8 cellular contexts compared by ENCODE assay signal in the genomic region with DNA sequence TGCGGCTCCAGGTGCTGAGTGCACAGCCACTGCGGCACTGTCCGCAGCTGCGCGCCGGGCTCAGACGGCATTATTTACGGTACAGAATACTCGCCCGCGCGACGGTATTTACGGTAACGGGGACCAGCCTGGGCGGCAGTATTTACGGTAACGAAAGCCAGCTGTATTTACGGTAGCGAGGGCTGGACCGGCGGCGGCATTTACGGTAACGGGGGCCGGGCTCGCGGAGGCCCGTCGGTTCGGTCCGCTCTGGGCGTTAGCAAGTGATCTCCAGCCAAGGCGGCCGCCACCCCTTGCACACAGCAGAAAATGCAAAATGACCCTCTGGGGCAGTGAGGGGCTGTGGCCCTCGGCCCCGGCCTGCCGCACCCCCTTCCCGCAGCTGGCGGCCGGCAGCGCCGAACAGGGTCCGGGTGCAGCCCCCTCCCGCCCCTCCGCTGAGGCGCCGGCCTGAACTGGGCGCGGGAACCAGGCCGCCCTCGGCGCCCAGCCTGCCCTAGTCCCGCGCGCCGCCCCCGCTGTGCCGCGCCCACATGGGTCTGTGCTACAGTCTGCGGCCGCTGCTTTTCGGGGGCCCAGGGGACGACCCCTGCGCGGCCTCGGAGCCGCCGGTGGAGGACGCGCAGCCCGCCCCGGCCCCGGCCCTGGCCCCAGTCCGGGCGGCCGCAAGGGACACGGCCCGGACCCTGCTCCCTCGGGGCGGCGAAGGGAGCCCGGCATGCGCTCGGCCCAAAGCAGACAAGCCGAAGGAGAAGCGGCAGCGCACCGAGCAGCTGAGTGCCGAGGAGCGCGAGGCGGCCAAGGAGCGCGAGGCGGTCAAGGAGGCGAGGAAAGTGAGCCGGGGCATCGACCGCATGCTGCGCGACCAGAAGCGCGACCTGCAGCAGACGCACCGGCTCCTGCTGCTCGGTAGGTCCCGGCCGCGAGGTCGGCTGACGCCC. TPM values are rescaled to one million over a fixed set of nuclear protein-coding genes. Genes with fewer than 3 reads are reported as not detected.
DNase-seq lines count a peak whose midpoint lies in the region; ATAC-seq and TF ChIP-seq lines count a peak whose summit lies in the region.

A gene (plus strand): TSS at position 234 of the 941 bp plus-strand sequence. CDS start 300 bp downstream, at position 534.

- peaks cover 9% of the 10 kb centered on the region for H3K9me3 Mint-ChIP-seq in activated B cell treated with CpG ODN at 0.5 μM for 24 hours

- H3K4me1 Mint-ChIP-seq in activated B cell treated with CpG ODN at 0.5 μM for 24 hours: peaks cover 11% of the 10 kb centered on the region

- H3K9me3 ChIP-seq in HAP-1 (no peaks in the 10 kb centered on the region), colonic mucosa (no peaks in the 10 kb centered on the region)

- peak; percentile 34 for DNase-seq in DMS153 (lab: John Stamatoyannopoulos, UW)
- DNase-seq in HAP-1 (ENCODE audit: low spot score in 2 of 2): peak; percentile 77 to 90
- peak; percentile 80 for DNase-seq in NCI-H146 (lab: John Stamatoyannopoulos, UW)
- DNase-seq in activated B cell treated with CpG ODN at 0.5 μM for 24 hours: peak; percentile 29
- DNase-seq in colonic mucosa: peak; percentile 76
- peak; percentile 42 for DNase-seq in kidney glomerular epithelial cell (lab: John Stamatoyannopoulos, UW)
- DNase-seq in stimulated activated CD4-positive, alpha-beta T cell treated with anti-CD3 and anti-CD28 coated beads, Interleukin-12 subunit alpha, Interleukin-12 subunit beta, amount 100 ng/mL, for 4 hours: peak; percentile 51

- CTCF ChIA-PET in activated B cell treated with CpG ODN at 0.5 μM for 24 hours (lab: Charles Lee): no interaction called here

- H3K4me3 Mint-ChIP-seq in activated B cell treated with CpG ODN at 0.5 μM for 24 hours: peak within 1 kb of the TSS; percentile 76

- H3K9ac ChIP-seq in colonic mucosa (ENCODE audit: low read depth in 2 of 2, low read length in 2 of 2): peak within 1 kb of the TSS in 1 of 2 donors; percentile 50

- peak within 1 kb of the TSS; percentile 40 for H3K27ac ChIP-seq in colonic mucosa

- in situ Hi-C loops in HAP-1 (cut with MboI; ENCODE audit: low sequenced_read_pairs): no loop called here

- H3K27me3 Mint-ChIP-seq in activated B cell treated with CpG ODN at 0.5 μM for 24 hours: peaks cover 40% of the 10 kb centered on the region

- H3K36me3 Mint-ChIP-seq in activated B cell treated with CpG ODN at 0.5 μM for 24 hours (ENCODE audit: low read depth): no peaks in the 10 kb centered on the region

- no peaks in the 10 kb centered on the region for H3K27me3 ChIP-seq in HAP-1 (ENCODE audit: low read depth)
- peaks cover 13% of the 10 kb centered on the region for H3K27me3 ChIP-seq in colonic mucosa

- peak within 1 kb of the TSS; percentile 66 for H3K4me3 ChIP-seq in HAP-1
- peak within 1 kb of the TSS; percentile 59 for H3K4me3 ChIP-seq in colonic mucosa

- H3K36me3 ChIP-seq in HAP-1 (replicated peaks) (no peaks in the 10 kb centered on the region), colonic mucosa (no peaks in the 10 kb centered on the region)

- H3K4me1 ChIP-seq in HAP-1: no peaks in the 10 kb centered on the region
- H3K4me1 ChIP-seq in colonic mucosa: peaks cover 3% of the 10 kb centered on the region

- intact Hi-C loops in activated B cell treated with CpG ODN at 0.5 μM for 24 hours (cut with micrococcal nuclease) (no loop called here), colonic mucosa (cut with DNase I) (no loop called here)

- ATAC-seq in activated B cell treated with CpG ODN at 0.5 μM for 24 hours (ENCODE audit: low read depth) (peak; percentile 57), GM21360 (IDR thresholded peaks at IDR 0.05; ENCODE audit: unreplicated experiment) (no peak)

- TF ChIP-seq CTCF in activated B cell treated with CpG ODN at 0.5 μM for 24 hours (IDR thresholded peaks at IDR 0.05) (no peak), colonic mucosa (IDR thresholded peaks at IDR 0.05) (no peak)

- H3K27ac Mint-ChIP-seq in activated B cell treated with CpG ODN at 0.5 μM for 24 hours: no peak within 1 kb of the TSS

- POLR2A ChIA-PET in activated B cell treated with CpG ODN at 0.5 μM for 24 hours (lab: Charles Lee): no interaction called here

RNA-seq across cellular contexts. Expression of the gene that starts here (rescaled TPM):
- total RNA-seq in activated B cell treated with CpG ODN at 0.5 μM for 24 hours: 0.22 TPM in 1 of 2 replicates, not detected in the other
- 1 to 10 TPM; 2.0 to 2.6 TPM for total RNA-seq in colonic mucosa

Comparison
In these comparisons a context has a peak if more than half of its experiments do, and no peak if none do; other contexts are left out.
1. Peak in DNase-seq and ATAC-seq in activated B cell treated with CpG ODN at 0.5 μM for 24 hours; RNA of the gene not detected or under 1 TPM.
2. DNase-seq: peak in every context shown above with its lines; median percentile 84 in HAP-1; 80 in NCI-H146; 76 in colonic mucosa; 51 in stimulated activated CD4-positive, alpha-beta T cell treated with anti-CD3 and anti-CD28 coated beads, Interleukin-12 subunit alpha, Interleukin-12 subunit beta, amount 100 ng/mL, for 4 hours; 42 in kidney glomerular epithelial cell; 34 in DMS153; 29 in activated B cell treated with CpG ODN at 0.5 μM for 24 hours.